Comparison of ENCODE assay signal across 17 cellular contexts in the genomic region with DNA sequence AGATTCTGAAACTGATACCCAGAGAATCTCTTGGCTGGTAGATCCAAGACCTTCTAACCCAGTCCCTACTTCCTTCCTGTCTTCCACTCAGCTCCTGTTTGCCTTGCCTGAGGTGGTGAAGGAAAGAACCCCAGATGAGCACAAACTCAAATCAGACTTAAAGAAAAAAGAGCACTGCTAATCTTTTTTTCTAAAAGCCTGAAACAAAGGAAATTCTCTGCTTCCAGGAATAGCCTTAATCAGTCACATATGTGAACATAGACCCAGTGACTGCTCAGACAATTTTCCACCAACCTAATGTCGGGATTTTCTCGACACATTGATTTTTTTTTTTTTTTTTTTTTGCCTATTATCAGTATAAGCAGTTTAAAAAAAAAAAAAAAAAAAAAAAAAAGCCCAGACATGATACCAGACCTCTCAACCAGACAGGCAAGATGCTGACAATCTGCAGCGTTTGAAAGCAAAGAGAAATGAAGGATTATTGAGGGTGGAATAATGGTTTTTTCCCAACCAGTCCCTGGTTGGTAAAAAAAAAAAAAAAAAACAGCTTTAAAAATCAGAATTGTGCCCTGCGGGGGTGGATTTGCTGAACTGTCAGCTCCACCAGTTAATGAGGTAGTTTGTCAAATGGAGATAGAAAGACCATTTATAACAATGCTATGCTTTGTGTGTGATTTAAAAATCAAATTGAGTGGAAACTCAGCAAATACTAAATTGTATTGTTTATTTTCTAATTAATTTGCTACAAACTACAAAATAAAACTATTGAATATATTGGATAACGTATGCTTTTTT.
"Had no signal": no experiment of that assay in that cellular context is flagged by ENCODE, and none has a peak within 500 bp of the region (broad histone marks: within the 10 kb centered on the region; RNA-seq: fewer than 3 reads in every experiment).

No MANE protein-coding gene starts in this region.

- H3K27me3 Mint-ChIP-seq: activated CD4-positive, alpha-beta T cell treated with anti-CD3 and anti-CD28 coated beads, Interleukin-2, amount 10 ng/mL, durations not matched to agents 7 days and 5 days; activated naive CD8-positive, alpha-beta T cell had no signal

- H3K36me3 Mint-ChIP-seq: activated naive CD8-positive, alpha-beta T cell had no signal

- H3K4me1 Mint-ChIP-seq: activated CD4-positive, alpha-beta T cell treated with anti-CD3 and anti-CD28 coated beads, Interleukin-2, amount 10 ng/mL, durations not matched to agents 7 days and 5 days; immature natural killer cell had no signal

- H3K4me1 ChIP-seq: body of pancreas, colonic mucosa, pancreas, upper lobe of left lung had no signal

- H3K27ac Mint-ChIP-seq: activated CD4-positive, alpha-beta T cell treated with anti-CD3 and anti-CD28 coated beads, Interleukin-2, amount 10 ng/mL, durations not matched to agents 7 days and 5 days; activated naive CD8-positive, alpha-beta T cell; immature natural killer cell; nephron progenitor cell; T-helper 2 cell treated with Interferon-gamma antibody and Interleukin-4, amounts not matched to agents 5 μg/mL and 100 μg/mL, for 36 hours had no signal

- H3K4me3 ChIP-seq: body of pancreas, colonic mucosa, esophagus muscularis mucosa, pancreas, upper lobe of left lung had no signal

- H3K4me3 Mint-ChIP-seq: activated CD4-positive, alpha-beta T cell treated with anti-CD3 and anti-CD28 coated beads, Interleukin-2, amount 10 ng/mL, durations not matched to agents 7 days and 5 days; activated naive CD8-positive, alpha-beta T cell; immature natural killer cell; nephron progenitor cell; T-helper 2 cell treated with Interferon-gamma antibody and Interleukin-4, amounts not matched to agents 5 μg/mL and 100 μg/mL, for 36 hours had no signal

- DNase-seq: activated CD4-positive, alpha-beta T cell treated with anti-CD3 and anti-CD28 coated beads, Interleukin-2, amount 10 ng/mL, durations not matched to agents 7 days and 5 days; activated CD8-positive, alpha-beta memory T cell treated with anti-CD3 and anti-CD28 coated beads for 24 hours; activated gamma-delta T cell treated with Interleukin-2 at 50 U/mL for 16 hours; amygdala; body of pancreas; central memory CD4-positive, alpha-beta T cell; colonic mucosa; foreskin fibroblast; immature natural killer cell; nephron progenitor cell; pancreas; stimulated activated CD4-positive, alpha-beta T cell treated with anti-CD3 and anti-CD28 coated beads, Interleukin-2, amount 100 ng/mL, for 48 hours; stimulated activated naive CD8-positive, alpha-beta T cell treated with anti-CD3 and anti-CD28 coated beads, Interleukin-15, Interleukin-2, amounts not matched to agents 100 U/mL and 50 U/mL, for 24 hours; upper lobe of left lung had no signal

- H3K9me3 ChIP-seq: body of pancreas, colonic mucosa, pancreas, upper lobe of left lung had no signal

- H3K36me3 ChIP-seq: colonic mucosa, pancreas, upper lobe of left lung had no signal

- ATAC-seq: body of pancreas; pancreas; stimulated activated naive CD8-positive, alpha-beta T cell treated with anti-CD3 and anti-CD28 coated beads, Interleukin-15, Interleukin-2, amounts not matched to agents 100 U/mL and 50 U/mL, for 24 hours had no signal

- H3K27me3 ChIP-seq: body of pancreas, colonic mucosa, esophagus muscularis mucosa, pancreas, upper lobe of left lung had no signal
